In genomic region chr6:148464319-148465010, GRCh38 we compare ENCODE assay signal across 8 cellular contexts.
DNase-seq lines count a peak whose midpoint lies in the region; ATAC-seq, FAIRE-seq and TF ChIP-seq lines count a peak whose summit lies in the region.

No MANE protein-coding gene starts in this region.

- H3K4me3 Mint-ChIP-seq in activated T-helper 2 cell treated with anti-CD3 and anti-CD28 coated beads, Interferon-gamma antibody, Interleukin-2, Interleukin-4, amounts not matched to agents 10 μg/mL and 5 μg/mL and 100 μg/mL, durations not matched to agents 14 hours and 24 hours and 36 hours (ENCODE audit: low read depth), result no peak overlapping the region

- H3K4me1 Mint-ChIP-seq in activated T-helper 2 cell treated with anti-CD3 and anti-CD28 coated beads, Interferon-gamma antibody, Interleukin-2, Interleukin-4, amounts not matched to agents 10 μg/mL and 5 μg/mL and 100 μg/mL, durations not matched to agents 14 hours and 24 hours and 36 hours (ENCODE audit: low read depth), result peaks cover 3% of the 10 kb centered on the region

- no peak overlapping the region for H3K27ac Mint-ChIP-seq in activated T-helper 2 cell treated with anti-CD3 and anti-CD28 coated beads, Interferon-gamma antibody, Interleukin-2, Interleukin-4, amounts not matched to agents 10 μg/mL and 5 μg/mL and 100 μg/mL, durations not matched to agents 14 hours and 24 hours and 36 hours

- no peak for TF ChIP-seq POLR2A in uterus (IDR thresholded peaks at IDR 0.05)

- intact Hi-C loops in activated T-helper 2 cell treated with anti-CD3 and anti-CD28 coated beads, Interferon-gamma antibody, Interleukin-2, Interleukin-4, amounts not matched to agents 10 μg/mL and 5 μg/mL and 100 μg/mL, durations not matched to agents 14 hours and 24 hours and 36 hours (cut with micrococcal nuclease), result loop anchor here (1.0 to 10.0 kb wide), 3 partner anchors 287 to 957 kb away; partner anchors contain the start of gene SAMD5
- intact Hi-C loops in pancreas (cut with DNase I) (loop anchor here in 1 of 3 donors (5.0 kb wide), 1 partner anchor 287 kb away; no protein-coding TSS in a partner anchor), uterus (cut with DNase I; ENCODE audit: low total_unique reads) (loop anchor here (10.0 kb wide), 1 partner anchor 290 kb away; no protein-coding TSS in a partner anchor)

- WGBS in pancreas, 2 donors, result 37 to 40% methylated on average over 5 of the region's 5 CpGs

- peak; percentile 95 for FAIRE-seq in frontal cortex (lab: Jason Lieb, UNC)
- FAIRE-seq in pancreas (lab: Jason Lieb, UNC), result peak; percentile 97

- no peaks in the 10 kb centered on the region for H3K9me3 ChIP-seq in pancreas
- no peaks in the 10 kb centered on the region for H3K9me3 ChIP-seq in uterus

- no peak overlapping the region for H3K4me3 ChIP-seq in pancreas
- H3K4me3 ChIP-seq in uterus, result no peak overlapping the region

- H3K36me3 ChIP-seq in pancreas (no peaks in the 10 kb centered on the region), uterus (no peaks in the 10 kb centered on the region)

- H3K27ac ChIP-seq in pancreas, result no peak overlapping the region
- peak overlapping the region; percentile 3 to 70 for H3K27ac ChIP-seq in uterus

- H3K4me1 ChIP-seq in pancreas, result peaks cover 0 to 4% (median 0%) of the 10 kb centered on the region in 3 donors
- no peaks in the 10 kb centered on the region for H3K4me1 ChIP-seq in uterus

- H3K9me3 Mint-ChIP-seq in activated T-helper 2 cell treated with anti-CD3 and anti-CD28 coated beads, Interferon-gamma antibody, Interleukin-2, Interleukin-4, amounts not matched to agents 10 μg/mL and 5 μg/mL and 100 μg/mL, durations not matched to agents 14 hours and 24 hours and 36 hours, result no peaks in the 10 kb centered on the region

- H3K27me3 Mint-ChIP-seq in activated T-helper 2 cell treated with anti-CD3 and anti-CD28 coated beads, Interferon-gamma antibody, Interleukin-2, Interleukin-4, amounts not matched to agents 10 μg/mL and 5 μg/mL and 100 μg/mL, durations not matched to agents 14 hours and 24 hours and 36 hours (ENCODE audit: low read depth), result peaks cover 24% of the 10 kb centered on the region

- TF ChIP-seq CTCF in pancreas (IDR thresholded peaks at IDR 0.05), result peak; percentile 78 to 88 (median 87)
- peak; percentile 91 to 99 (median 92) for TF ChIP-seq CTCF in uterus (IDR thresholded peaks at IDR 0.05)

- DNase-seq in DMS 273 treated with DMSO at 0.1 percent for 48 hours (lab: John Stamatoyannopoulos, UW) (peak; percentile 52), HUDEP-2 (lab: John Stamatoyannopoulos, UW; ENCODE audit: unreplicated experiment in 76 of 76) (peak in 52 of 76 experiments; percentile 5 to 77 (median 30)), OCI-M1 (lab: John Stamatoyannopoulos, UW) (peak; percentile 81), frontal cortex (ENCODE audit: low spot score in 2 of 2) (peak; percentile 27 to 40), pancreas (peak in 5 of 6 donors; percentile 30 to 72 (median 50)), uterus (peak; percentile 72 to 78)
- DNase-seq in activated T-helper 2 cell treated with anti-CD3 and anti-CD28 coated beads, Interferon-gamma antibody, Interleukin-2, Interleukin-4, amounts not matched to agents 10 μg/mL and 5 μg/mL and 100 μg/mL, durations not matched to agents 14 hours and 24 hours and 36 hours (ENCODE audit: low spot score), result peak; percentile 28

- no peaks in the 10 kb centered on the region for H3K36me3 Mint-ChIP-seq in activated T-helper 2 cell treated with anti-CD3 and anti-CD28 coated beads, Interferon-gamma antibody, Interleukin-2, Interleukin-4, amounts not matched to agents 10 μg/mL and 5 μg/mL and 100 μg/mL, durations not matched to agents 14 hours and 24 hours and 36 hours (ENCODE audit: low read depth)

- ATAC-seq in GM21367 (IDR thresholded peaks at IDR 0.05; ENCODE audit: unreplicated experiment) (peak; percentile 81), pancreas (peak; percentile 48 to 90 (median 88))

- H3K27me3 ChIP-seq in pancreas (no peaks in the 10 kb centered on the region), uterus (no peaks in the 10 kb centered on the region)

Comparison
In these comparisons a context has a peak if more than half of its experiments do, and no peak if none do; other contexts are left out.
1. DNase-seq: peak in every context shown above with its lines; median percentile 81 in OCI-M1; 75 in uterus; 52 in DMS 273 treated with DMSO at 0.1 percent for 48 hours; 50 in pancreas; 34 in frontal cortex; 30 in HUDEP-2; 28 in activated T-helper 2 cell treated with anti-CD3 and anti-CD28 coated beads, Interferon-gamma antibody, Interleukin-2, Interleukin-4, amounts not matched to agents 10 μg/mL and 5 μg/mL and 100 μg/mL, durations not matched to agents 14 hours and 24 hours and 36 hours.
2. H3K27ac ChIP-seq: peak in uterus (2 of 2); none in pancreas (0 of 4).